Comparison of ENCODE assay signal across 8 cellular contexts in genomic region chr11:68312780-68313573, GRCh38. TPM values are rescaled to one million over a fixed set of nuclear protein-coding genes. Genes with fewer than 3 reads are reported as not detected.
DNase-seq lines count a peak whose midpoint lies in the region; ATAC-seq and TF ChIP-seq lines count a peak whose summit lies in the region.

No MANE protein-coding gene starts in this region.

- peak overlapping the region; percentile 81 to 86 for H3K4me3 Mint-ChIP-seq in activated T-cell treated with anti-CD3 and anti-CD28 coated beads, Interleukin-2, amount 50 U/mL, for 72 hours

- 1 to 2% (median 1%) methylated on average over 39 to 102 of the region's 102 CpGs for whole genome bisulfite sequencing in heart left ventricle, 4 donors

- H3K36me3 Mint-ChIP-seq in activated T-cell treated with anti-CD3 and anti-CD28 coated beads, Interleukin-2, amount 50 U/mL, for 72 hours (ENCODE audit: insufficient read depth in 2 of 2) = peaks cover 0 to 3% of the 10 kb centered on the region in 2 donors

- peaks cover 29% of the 10 kb centered on the region for H3K4me1 Mint-ChIP-seq in activated T-cell treated with anti-CD3 and anti-CD28 coated beads, Interleukin-2, amount 50 U/mL, for 72 hours (ENCODE audit: low read depth)

- TF ChIP-seq CTCF in heart left ventricle (IDR thresholded peaks at IDR 0.05) (no peak), gastrocnemius medialis (IDR thresholded peaks at IDR 0.05 in 4 of 5, conservative IDR thresholded peaks at IDR 0.05 in 1 of 5) (no peak)

- intact Hi-C loops in heart left ventricle (cut with DNase I) = loop anchor here in 7 of 10 donors (2.0 to 5.0 kb wide), 4 partner anchors 39 to 69 kb away; no protein-coding TSS in a partner anchor
- intact Hi-C loops in gastrocnemius medialis (cut with DNase I; ENCODE audit: low total_unique reads) = loop anchor here (5.0 kb wide), 1 partner anchor 69 kb away; no protein-coding TSS in a partner anchor

- H3K36me3 ChIP-seq in H7 (replicated peaks; ENCODE audit: control insufficient read depth, insufficient read depth, low read length) = no peaks in the 10 kb centered on the region
- H3K36me3 ChIP-seq in heart left ventricle = no peaks in the 10 kb centered on the region
- no peaks in the 10 kb centered on the region for H3K36me3 ChIP-seq in gastrocnemius medialis

- H3K27ac Mint-ChIP-seq in activated T-cell treated with anti-CD3 and anti-CD28 coated beads, Interleukin-2, amount 50 U/mL, for 72 hours = no peak overlapping the region

- ATAC-seq in activated T-cell treated with anti-CD3 and anti-CD28 coated beads, Interleukin-2, amount 50 U/mL, for 72 hours (replicated peaks in 1 of 2) = peak; percentile 63
- ATAC-seq in heart left ventricle (peak in 2 of 4 donors; percentile 2 to 16), gastrocnemius medialis (peak; percentile 41 to 43), HG03439 (IDR thresholded peaks at IDR 0.05; ENCODE audit: unreplicated experiment) (no peak), HG03565 (IDR thresholded peaks at IDR 0.05; ENCODE audit: unreplicated experiment) (no peak)

- DNase-seq in AG20443 (ENCODE audit: low spot score) = peak; percentile 64
- DNase-seq in H7 = peak; percentile 89
- DNase-seq in activated T-cell treated with anti-CD3 and anti-CD28 coated beads, Interleukin-2, amount 50 U/mL, for 72 hours = peak; percentile 19 to 28
- no peak for DNase-seq in heart left ventricle
- no peak for DNase-seq in gastrocnemius medialis
- DNase-seq in ureter (ENCODE audit: low spot score) = no peak

- H3K9me3 ChIP-seq in heart left ventricle (no peaks in the 10 kb centered on the region), gastrocnemius medialis (no peaks in the 10 kb centered on the region)

- H3K9me3 Mint-ChIP-seq in activated T-cell treated with anti-CD3 and anti-CD28 coated beads, Interleukin-2, amount 50 U/mL, for 72 hours = no peaks in the 10 kb centered on the region

- in situ Hi-C loops in gastrocnemius medialis (cut with MboI; ENCODE audit: low sequenced_read_pairs in 4 of 4) = loop anchor here in 1 of 4 donors (25.0 kb wide), 1 partner anchor 124 kb away; no protein-coding TSS in a partner anchor

- H3K4me1 ChIP-seq in heart left ventricle (peaks cover 0 to 56% (median 44%) of the 10 kb centered on the region in 12 donors), gastrocnemius medialis (peaks cover 32 to 51% of the 10 kb centered on the region in 2 donors)

- H3K27me3 ChIP-seq in H7 (ENCODE audit: control insufficient read depth, insufficient read depth, low read length) (0 out of 2 replicates have a peak, but pooled peaks cover 2% of the 10 kb centered on the region), heart left ventricle (peaks cover 0 to 3% (median 0%) of the 10 kb centered on the region in 9 donors), gastrocnemius medialis (no peaks in the 10 kb centered on the region)

- no peaks in the 10 kb centered on the region for H3K27me3 Mint-ChIP-seq in activated T-cell treated with anti-CD3 and anti-CD28 coated beads, Interleukin-2, amount 50 U/mL, for 72 hours (ENCODE audit: low read depth)

- H3K27ac ChIP-seq in heart left ventricle = peak overlapping the region; percentile 47 to 93 (median 84)
- H3K27ac ChIP-seq in gastrocnemius medialis = peak overlapping the region; percentile 59 to 85 (median 78)

- H3K4me3 ChIP-seq in H7 (ENCODE audit: insufficient read depth, low read depth, low read length) = peak overlapping the region; percentile 73
- peak overlapping the region; percentile 25 to 94 (median 72) for H3K4me3 ChIP-seq in heart left ventricle
- H3K4me3 ChIP-seq in gastrocnemius medialis = peak overlapping the region; percentile 63 to 89 (median 70)

- TF ChIP-seq POLR2A in heart left ventricle (IDR thresholded peaks at IDR 0.05) (no peak), gastrocnemius medialis (IDR thresholded peaks at IDR 0.05) (no peak)

RNA-seq across cellular contexts. Expression of gene LRP5, which starts 0.6 kb away (rescaled TPM):
- total RNA-seq in H7 (2014; rRNA removed; shearing (Covaris generic)) = 28.3 and 28.6 TPM in 2 replicates
- 1 to 10 TPM; 6.8 to 9.3 TPM for total RNA-seq in activated T-cell treated with anti-CD3 and anti-CD28 coated beads, Interleukin-2, amount 50 U/mL, for 72 hours
- total RNA-seq in heart left ventricle (10 to 100 TPM; 34.5 to 62.5 (median 39.8) TPM), gastrocnemius medialis (10 to 100 TPM in 2 of 4 donors, 1 to 10 TPM in 2; 3.7 to 12.3 (median 8.1) TPM), ureter (82.4 TPM)
- 10 to 100 TPM; 30.2 to 44.0 TPM for polyA plus RNA-seq in heart left ventricle

RNA-seq across cellular contexts. Expression of gene C11orf24, which starts 41.2 kb away (rescaled TPM):
- 38.4 and 47.0 TPM in 2 replicates for total RNA-seq in H7 (2014; rRNA removed; shearing (Covaris generic))
- 10 to 100 TPM; 24.7 to 28.4 TPM for total RNA-seq in activated T-cell treated with anti-CD3 and anti-CD28 coated beads, Interleukin-2, amount 50 U/mL, for 72 hours
- total RNA-seq in heart left ventricle (10 to 100 TPM; 17.6 to 47.1 (median 31.6) TPM), gastrocnemius medialis (10 to 100 TPM in 2 of 4 donors, 1 to 10 TPM in 2; 8.1 to 19.3 (median 10.6) TPM), ureter (37.1 TPM)
- 10 to 100 TPM; 33.6 to 60.5 TPM for polyA plus RNA-seq in heart left ventricle

Comparison
In these comparisons a context has a peak if more than half of its experiments do, and no peak if none do; other contexts are left out.
1. DNase-seq: peak in AG20443 (single experiment), H7 (single experiment) and activated T-cell treated with anti-CD3 and anti-CD28 coated beads, Interleukin-2, amount 50 U/mL, for 72 hours (2 of 2); none in heart left ventricle (0 of 5), gastrocnemius medialis (0 of 2) and ureter (single experiment).
2. ATAC-seq: peak in activated T-cell treated with anti-CD3 and anti-CD28 coated beads, Interleukin-2, amount 50 U/mL, for 72 hours (2 of 2) and gastrocnemius medialis (2 of 2); none in HG03439 (single experiment) and HG03565 (single experiment).
3. Peak in every context shown above with its lines, with median percentiles within 50 percentile points of each other: H3K4me3 ChIP-seq.